ENCODE assay signal across 23 cellular contexts in genomic region chr6:70033781-70034180, GRCh38.
A peak's percentile ranks its signal among the peaks of the same experiment; 100 is the strongest.
DNase-seq lines count a peak whose midpoint lies in the region; ATAC-seq, FAIRE-seq and TF ChIP-seq lines count a peak whose summit lies in the region.
"Had no signal": no experiment of that assay in that cellular context is flagged by ENCODE, and none has a peak within 500 bp of the region (broad histone marks: within the 10 kb centered on the region; RNA-seq: fewer than 3 reads in every experiment).

No MANE protein-coding gene starts in this region.

- peaks cover 21% of the 10 kb centered on the region for H3K36me3 Mint-ChIP-seq in memory B cell
- H3K36me3 Mint-ChIP-seq: CD8-positive, alpha-beta T cell had no signal

- H3K36me3 ChIP-seq in SK-N-SH (replicated peaks in 1 of 2; ENCODE audit: control insufficient read depth in 1 of 2, insufficient read depth in 2 of 2, low read length in 1 of 2), result no peaks in the 10 kb centered on the region
- H3K36me3 ChIP-seq: BLaER1 treated with 17β-estradiol and CSF1 and Interleukin-3, amounts not matched to agents 10 nM and 100 nM had no signal

- TF ChIP-seq RAD21 in SK-N-SH (IDR thresholded peaks at IDR 0.05; ENCODE audit: low read length), result no peak

- H3K4me1 Mint-ChIP-seq in memory B cell, result no peaks in the 10 kb centered on the region
- H3K4me1 Mint-ChIP-seq: B cell had no signal

- no peak for FAIRE-seq in HTR-8/SVneo (lab: Jason Lieb, UNC)
- FAIRE-seq: A549, D721Med, G401.6, GM12891 had no signal

- DNase-seq in DMS 273 (lab: John Stamatoyannopoulos, UW; ENCODE audit: unreplicated experiment), result peak; percentile 8
- DNase-seq in DMS 273 treated with DMSO at 0.1 percent for 48 hours (lab: John Stamatoyannopoulos, UW), result no peak
- peak; percentile 12 for DNase-seq in NCI-H446 treated with DMSO at 0.1 percent for 48 hours (lab: John Stamatoyannopoulos, UW)
- DNase-seq in NCI-H446 (lab: John Stamatoyannopoulos, UW), result no peak
- peak; percentile 39 for DNase-seq in SK-N-SH
- no peak for DNase-seq in memory B cell (ENCODE audit: low spot score in 2 of 2)
- no peak for DNase-seq in HTR-8/SVneo (ENCODE audit: insufficient read length, low spot score)
- DNase-seq in mesenteric fat pad (ENCODE audit: low spot score), result no peak
- DNase-seq: AML-193; Caco-2; Calu3; CD4-positive, alpha-beta T cell; CD8-positive, alpha-beta T cell; DMS79 treated with DMSO at 0.1 percent for 48 hours; GF-D8 had no signal

- H3F3A ChIP-seq in SK-N-SH (replicated peaks; ENCODE audit: insufficient read depth), result no peaks in the 10 kb centered on the region

- WGBS in SK-N-SH (ENCODE audit: low lambda C conversion rate), result 7% methylated on average over 3 of the region's 3 CpGs

- no peak for ATAC-seq in memory B cell (ENCODE audit: low read depth)
- ATAC-seq: A549; CD8-positive, alpha-beta T cell had no signal

- peaks cover 0 to 11% of the 10 kb centered on the region in 2 experiments; a peak in 2 of 4 replicates for H3K4me1 ChIP-seq in SK-N-SH (ENCODE audit: control insufficient read depth in 1 of 2, insufficient read depth in 2 of 2, low read depth in 1 of 2, low read length in 1 of 2)
- H3K4me1 ChIP-seq: A549; BLaER1 treated with 17β-estradiol and CSF1 and Interleukin-3, amounts not matched to agents 10 nM and 100 nM; Caco-2 had no signal

- CTCF ChIA-PET in SK-N-SH (lab: Yijun Ruan, JAX), result interaction anchor here (0.9 to 1.4 kb wide), 2 partner anchors 14 to 237 kb away, joined by 3 to 4 read pairs; partner anchors contain the start of gene LMBRD1

- H4K20me1 ChIP-seq in SK-N-SH (ENCODE audit: insufficient read depth), result no peaks in the 10 kb centered on the region
- H4K20me1 ChIP-seq: BLaER1 treated with 17β-estradiol and CSF1 and Interleukin-3, amounts not matched to agents 10 nM and 100 nM had no signal

- H2AFZ ChIP-seq in SK-N-SH (ENCODE audit: low read depth), result no peak overlapping the region

- peak overlapping the region; percentile 50 for H3K27ac Mint-ChIP-seq in memory B cell
- H3K27ac Mint-ChIP-seq: B cell; CD4-positive, alpha-beta T cell; CD8-positive, alpha-beta T cell had no signal

- H3K79me2 ChIP-seq in SK-N-SH (ENCODE audit: insufficient read depth), result no peaks in the 10 kb centered on the region

- no peaks in the 10 kb centered on the region for H3K9me2 ChIP-seq in SK-N-SH

- POLR2A ChIA-PET in SK-N-SH (lab: Yijun Ruan, JAX), result no interaction called here

- peak overlapping the region in 1 of 2 experiments; percentile 58; a peak in 1 of 4 replicates for H3K27ac ChIP-seq in SK-N-SH (ENCODE audit: low read depth in 2 of 2, low read length in 1 of 2)
- H3K27ac ChIP-seq: 22Rv1; A549; BLaER1 treated with 17β-estradiol and CSF1 and Interleukin-3, amounts not matched to agents 10 nM and 100 nM; C4-2B had no signal

- H3K9me3 Mint-ChIP-seq in memory B cell, result no peaks in the 10 kb centered on the region
- H3K9me3 Mint-ChIP-seq: CD4-positive, alpha-beta T cell; CD8-positive, alpha-beta T cell had no signal

- H3K4me3 ChIP-seq in SK-N-SH (ENCODE audit: low read depth in 2 of 2, low read length in 1 of 2), result no peak overlapping the region
- H3K4me3 ChIP-seq: A549; BLaER1 treated with 17β-estradiol and CSF1 and Interleukin-3, amounts not matched to agents 10 nM and 100 nM had no signal

- peak in 1 of 2 experiments; percentile 93; a peak in 2 of 4 replicates for TF ChIP-seq EP300 in SK-N-SH (IDR thresholded peaks at IDR 0.05; ENCODE audit: borderline replicate concordance in 1 of 2, low read depth in 1 of 2, low read length in 1 of 2)

- no peak overlapping the region for H3K4me3 Mint-ChIP-seq in memory B cell
- H3K4me3 Mint-ChIP-seq: B cell; CD4-positive, alpha-beta T cell; CD8-positive, alpha-beta T cell had no signal

- H3K4me2 ChIP-seq in SK-N-SH, result no peak overlapping the region
- H3K4me2 ChIP-seq: A549; BLaER1 treated with 17β-estradiol and CSF1 and Interleukin-3, amounts not matched to agents 10 nM and 100 nM had no signal

- no peaks in the 10 kb centered on the region for H3K9me3 ChIP-seq in SK-N-SH
- H3K9me3 ChIP-seq: A549; BLaER1 treated with 17β-estradiol and CSF1 and Interleukin-3, amounts not matched to agents 10 nM and 100 nM; Caco-2 had no signal

- no peaks in the 10 kb centered on the region for H3K27me3 ChIP-seq in SK-N-SH (ENCODE audit: insufficient read depth)
- H3K27me3 ChIP-seq: BLaER1 treated with 17β-estradiol and CSF1 and Interleukin-3, amounts not matched to agents 10 nM and 100 nM had no signal

- no peak overlapping the region for H3K9ac ChIP-seq in SK-N-SH
- H3K9ac ChIP-seq: BLaER1 treated with 17β-estradiol and CSF1 and Interleukin-3, amounts not matched to agents 10 nM and 100 nM had no signal

- TF ChIP-seq CTCF in SK-N-SH (IDR thresholded peaks at IDR 0.05), result no peak

- H3K27me3 Mint-ChIP-seq in memory B cell, result no peaks in the 10 kb centered on the region
- H3K27me3 Mint-ChIP-seq: B cell had no signal

TF ChIP-seq in SK-N-SH, 30 proteins besides CTCF, POLR2A, EP300 and RAD21:
- no peak for TF ChIP-seq POLR2AphosphoS5 (IDR thresholded peaks at IDR 0.05; ENCODE audit: low read depth, low read length)
- TF ChIP-seq TEAD4 (IDR thresholded peaks at IDR 0.05; ENCODE audit: borderline replicate concordance, insufficient read depth), result no peak
- TF ChIP-seq YY1 (IDR thresholded peaks at IDR 0.05; ENCODE audit: low read depth), result no peak
- peak; percentile 74 for TF ChIP-seq GATA2 (CRISPR knock-in tag; IDR thresholded peaks at IDR 0.05)
- peak; percentile 36 for TF ChIP-seq TCF12 (IDR thresholded peaks at IDR 0.05)
- peak; percentile 92; the same call in 1 of the 2 replicates for TF ChIP-seq RCOR1 (IDR thresholded peaks at IDR 0.05; ENCODE audit: low read length)
- no peak for TF ChIP-seq USF2 (IDR thresholded peaks at IDR 0.05; ENCODE audit: borderline replicate concordance, low read depth, low read length)
- peak; percentile 74 for TF ChIP-seq CHD2 (IDR thresholded peaks at IDR 0.05; ENCODE audit: low read length, partially characterized antibody)

Comparison
In these comparisons a context has a peak if more than half of its experiments do, and no peak if none do; other contexts are left out.
1. DNase-seq: peak in DMS 273 (single experiment), NCI-H446 treated with DMSO at 0.1 percent for 48 hours (single experiment) and SK-N-SH (single experiment); none in DMS 273 treated with DMSO at 0.1 percent for 48 hours (single experiment), NCI-H446 (0 of 2), memory B cell (0 of 2), HTR-8/SVneo (single experiment) and mesenteric fat pad (single experiment).